Comparison of ENCODE assay signal across 1 cellular context in the genomic region with DNA sequence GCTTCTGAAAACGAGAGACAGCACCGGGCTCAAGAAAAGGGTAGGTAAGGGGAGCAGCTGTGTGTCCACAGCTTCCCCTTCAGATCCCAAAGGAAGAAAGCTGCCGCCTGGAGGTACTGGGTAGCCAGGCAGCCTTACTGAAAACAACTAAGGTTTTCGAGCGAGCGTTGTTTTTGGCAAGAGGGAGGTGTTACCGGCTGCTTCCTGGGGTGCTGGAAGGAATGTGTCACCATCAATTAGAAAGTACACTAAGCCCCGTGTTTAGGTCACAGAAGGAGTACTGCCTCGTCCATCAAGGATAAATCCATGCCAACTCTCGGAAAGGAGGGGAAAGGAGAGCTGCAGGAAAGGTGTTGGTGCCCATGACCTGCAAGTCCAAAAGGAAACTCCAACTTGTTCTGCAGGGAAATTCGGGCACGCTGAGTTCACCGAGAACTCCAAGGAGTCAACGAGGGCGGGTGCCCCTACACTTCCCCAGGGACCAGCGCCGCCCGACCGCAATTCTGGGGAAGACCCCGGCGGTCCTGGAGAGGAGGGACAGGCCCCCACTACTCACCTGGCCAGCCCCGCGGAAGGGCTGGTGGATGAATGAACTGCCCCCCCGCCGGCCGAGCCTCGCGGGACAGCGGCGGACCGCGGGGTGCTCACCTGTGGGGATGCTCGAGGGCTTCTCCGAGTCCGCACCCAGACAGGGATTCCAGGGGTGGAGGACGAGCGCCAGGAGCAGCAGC.
TF ChIP-seq lines count a peak whose summit lies in the region.

No MANE protein-coding gene starts in this region.

TF ChIP-seq in HepG2, 621 proteins besides CTCF, POLR2A, EP300 and RAD21 (continued from another document and continues in another):
- TF ChIP-seq, protein P1, sequence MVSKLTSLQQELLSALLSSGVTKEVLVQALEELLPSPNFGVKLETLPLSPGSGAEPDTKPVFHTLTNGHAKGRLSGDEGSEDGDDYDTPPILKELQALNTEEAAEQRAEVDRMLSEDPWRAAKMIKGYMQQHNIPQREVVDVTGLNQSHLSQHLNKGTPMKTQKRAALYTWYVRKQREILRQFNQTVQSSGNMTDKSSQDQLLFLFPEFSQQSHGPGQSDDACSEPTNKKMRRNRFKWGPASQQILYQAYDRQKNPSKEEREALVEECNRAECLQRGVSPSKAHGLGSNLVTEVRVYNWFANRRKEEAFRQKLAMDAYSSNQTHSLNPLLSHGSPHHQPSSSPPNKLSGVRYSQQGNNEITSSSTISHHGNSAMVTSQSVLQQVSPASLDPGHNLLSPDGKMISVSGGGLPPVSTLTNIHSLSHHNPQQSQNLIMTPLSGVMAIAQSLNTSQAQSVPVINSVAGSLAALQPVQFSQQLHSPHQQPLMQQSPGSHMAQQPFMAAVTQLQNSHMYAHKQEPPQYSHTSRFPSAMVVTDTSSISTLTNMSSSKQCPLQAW (CRISPR knock-in tag; IDR thresholded peaks at IDR 0.05) = peak; percentile 60
- TF ChIP-seq ZNF569 (CRISPR knock-in tag; IDR thresholded peaks at IDR 0.05; ENCODE audit: borderline replicate concordance) (no peak), ZNF572 (CRISPR knock-in tag; IDR thresholded peaks at IDR 0.05) (0 out of 2 replicates have a peak, but pooled peaks have one; percentile 26), HNF4A (CRISPR knock-in tag; IDR thresholded peaks at IDR 0.05) (no peak), ZNF253 (CRISPR knock-in tag; IDR thresholded peaks at IDR 0.05; ENCODE audit: borderline replicate concordance) (no peak), KDM5A (IDR thresholded peaks at IDR 0.05; ENCODE audit: borderline replicate concordance, low read length) (0 out of 2 replicates have a peak, but pooled peaks have one; percentile 23), JDP2 (CRISPR knock-in tag; IDR thresholded peaks at IDR 0.05; ENCODE audit: borderline replicate concordance) (no peak; the same call in 1 of the 2 replicates), ETV6 (CRISPR knock-in tag; conservative IDR thresholded peaks at IDR 0.05) (peak; percentile 57; the same call in 1 of the 2 replicates), ZSCAN29 (CRISPR knock-in tag; conservative IDR thresholded peaks at IDR 0.05) (0 out of 2 replicates have a peak, but pooled peaks have one; percentile 66), SRSF9 (IDR thresholded peaks at IDR 0.05; ENCODE audit: borderline replicate concordance, insufficient read depth, low read depth, low read length, poor library complexity, severe bottlenecking) (no peak), RNF2 (conservative IDR thresholded peaks at IDR 0.05; ENCODE audit: low read depth) (0 out of 2 replicates have a peak, but pooled peaks have one; percentile 46), ZEB1 (IDR thresholded peaks at IDR 0.05; ENCODE audit: insufficient replicate concordance, low read depth) (peak; percentile 14), ZNF879 (CRISPR knock-in tag; IDR thresholded peaks at IDR 0.05) (no peak), ZNF556 (CRISPR knock-in tag; IDR thresholded peaks at IDR 0.05; ENCODE audit: borderline replicate concordance) (0 out of 2 replicates have a peak, but pooled peaks have one; percentile 20), FOXA1 (IDR thresholded peaks at IDR 0.05) (no peak), FOXA1 (CRISPR knock-in tag; IDR thresholded peaks at IDR 0.05) (no peak), TGIF2 (CRISPR knock-in tag; IDR thresholded peaks at IDR 0.05) (0 out of 2 replicates have a peak, but pooled peaks have one; percentile 5), ZNF382 (CRISPR knock-in tag; IDR thresholded peaks at IDR 0.05; ENCODE audit: borderline replicate concordance) (no peak), NCOA1 (CRISPR knock-in tag; IDR thresholded peaks at IDR 0.05) (no peak), ETV5 (CRISPR knock-in tag; IDR thresholded peaks at IDR 0.05; ENCODE audit: borderline replicate concordance) (peak; percentile 17; the same call in 1 of the 2 replicates), KLF13 (CRISPR knock-in tag; IDR thresholded peaks at IDR 0.05) (no peak), STAG1 (CRISPR knock-in tag; IDR thresholded peaks at IDR 0.05) (peak; percentile 46), YY1 (IDR thresholded peaks at IDR 0.05; ENCODE audit: insufficient read depth, insufficient replicate concordance, low read depth, low read length) (no peak), ZNF782 (CRISPR knock-in tag; IDR thresholded peaks at IDR 0.05; ENCODE audit: borderline replicate concordance) (0 out of 2 replicates have a peak, but pooled peaks have one; percentile 37), SIN3A (IDR thresholded peaks at IDR 0.05; ENCODE audit: borderline replicate concordance, low read depth, low read length) (0 out of 2 replicates have a peak, but pooled peaks have one; percentile 18), ZNF598 (CRISPR knock-in tag; IDR thresholded peaks at IDR 0.05; ENCODE audit: borderline replicate concordance) (0 out of 2 replicates have a peak, but pooled peaks have one; percentile 45), CAMTA2 (CRISPR knock-in tag; IDR thresholded peaks at IDR 0.05; ENCODE audit: borderline replicate concordance) (no peak), SMC3 (IDR thresholded peaks at IDR 0.05; ENCODE audit: low read length) (peak; percentile 39; the same call in 1 of the 2 replicates), ZMYM4 (CRISPR knock-in tag; IDR thresholded peaks at IDR 0.05) (0 out of 2 replicates have a peak, but pooled peaks have one; percentile 17), GATAD2A (CRISPR knock-in tag; IDR thresholded peaks at IDR 0.05) (peak; percentile 21; the same call in 1 of the 2 replicates), ZNF761 (CRISPR knock-in tag; conservative IDR thresholded peaks at IDR 0.05) (no peak), MEIS1 (CRISPR knock-in tag; IDR thresholded peaks at IDR 0.05; ENCODE audit: borderline replicate concordance) (0 out of 2 replicates have a peak, but pooled peaks have one; percentile 0), NFE2L1 (CRISPR knock-in tag; IDR thresholded peaks at IDR 0.05; ENCODE audit: borderline replicate concordance) (no peak), PHF21A (CRISPR knock-in tag; IDR thresholded peaks at IDR 0.05) (0 out of 2 replicates have a peak, but pooled peaks have one; percentile 33), XRCC5 (optimal IDR thresholded peaks at IDR 0.05; ENCODE audit: low read length) (peak; percentile 41)
- TF ChIP-seq, protein P2, sequence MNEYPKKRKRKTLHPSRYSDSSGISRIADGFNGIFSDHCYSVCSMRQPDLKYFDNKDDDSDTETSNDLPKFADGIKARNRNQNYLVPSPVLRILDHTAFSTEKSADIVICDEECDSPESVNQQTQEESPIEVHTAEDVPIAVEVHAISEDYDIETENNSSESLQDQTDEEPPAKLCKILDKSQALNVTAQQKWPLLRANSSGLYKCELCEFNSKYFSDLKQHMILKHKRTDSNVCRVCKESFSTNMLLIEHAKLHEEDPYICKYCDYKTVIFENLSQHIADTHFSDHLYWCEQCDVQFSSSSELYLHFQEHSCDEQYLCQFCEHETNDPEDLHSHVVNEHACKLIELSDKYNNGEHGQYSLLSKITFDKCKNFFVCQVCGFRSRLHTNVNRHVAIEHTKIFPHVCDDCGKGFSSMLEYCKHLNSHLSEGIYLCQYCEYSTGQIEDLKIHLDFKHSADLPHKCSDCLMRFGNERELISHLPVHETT (CRISPR knock-in tag; conservative IDR thresholded peaks at IDR 0.05) = no peak
- TF ChIP-seq, protein P3, sequence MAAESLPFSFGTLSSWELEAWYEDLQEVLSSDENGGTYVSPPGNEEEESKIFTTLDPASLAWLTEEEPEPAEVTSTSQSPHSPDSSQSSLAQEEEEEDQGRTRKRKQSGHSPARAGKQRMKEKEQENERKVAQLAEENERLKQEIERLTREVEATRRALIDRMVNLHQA (CRISPR knock-in tag; IDR thresholded peaks at IDR 0.05) = no peak
- TF ChIP-seq, protein P4, sequence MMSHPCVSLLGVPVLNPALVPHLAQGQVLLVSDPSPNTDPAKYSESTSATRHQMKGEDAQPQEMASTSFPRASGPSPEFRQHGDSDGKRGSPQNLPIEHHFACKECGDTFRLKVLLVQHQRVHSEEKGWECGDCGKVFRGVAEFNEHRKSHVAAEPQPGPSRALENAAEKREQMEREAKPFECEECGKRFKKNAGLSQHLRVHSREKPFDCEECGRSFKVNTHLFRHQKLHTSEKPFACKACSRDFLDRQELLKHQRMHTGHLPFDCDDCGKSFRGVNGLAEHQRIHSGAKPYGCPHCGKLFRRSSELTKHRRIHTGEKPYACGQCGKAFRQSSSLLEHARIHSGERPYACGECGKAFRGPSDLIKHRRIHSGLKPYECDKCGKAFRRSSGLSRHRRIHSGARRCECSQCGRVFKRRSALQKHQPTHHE (CRISPR knock-in tag; IDR thresholded peaks at IDR 0.05; ENCODE audit: borderline replicate concordance) = 0 out of 2 replicates have a peak, but pooled peaks have one; percentile 22
- TF ChIP-seq, protein P5, sequence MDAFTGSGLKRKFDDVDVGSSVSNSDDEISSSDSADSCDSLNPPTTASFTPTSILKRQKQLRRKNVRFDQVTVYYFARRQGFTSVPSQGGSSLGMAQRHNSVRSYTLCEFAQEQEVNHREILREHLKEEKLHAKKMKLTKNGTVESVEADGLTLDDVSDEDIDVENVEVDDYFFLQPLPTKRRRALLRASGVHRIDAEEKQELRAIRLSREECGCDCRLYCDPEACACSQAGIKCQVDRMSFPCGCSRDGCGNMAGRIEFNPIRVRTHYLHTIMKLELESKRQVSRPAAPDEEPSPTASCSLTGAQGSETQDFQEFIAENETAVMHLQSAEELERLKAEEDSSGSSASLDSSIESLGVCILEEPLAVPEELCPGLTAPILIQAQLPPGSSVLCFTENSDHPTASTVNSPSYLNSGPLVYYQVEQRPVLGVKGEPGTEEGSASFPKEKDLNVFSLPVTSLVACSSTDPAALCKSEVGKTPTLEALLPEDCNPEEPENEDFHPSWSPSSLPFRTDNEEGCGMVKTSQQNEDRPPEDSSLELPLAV (CRISPR knock-in tag; conservative IDR thresholded peaks at IDR 0.05; ENCODE audit: low read depth) = no peak
- TF ChIP-seq, protein P6, sequence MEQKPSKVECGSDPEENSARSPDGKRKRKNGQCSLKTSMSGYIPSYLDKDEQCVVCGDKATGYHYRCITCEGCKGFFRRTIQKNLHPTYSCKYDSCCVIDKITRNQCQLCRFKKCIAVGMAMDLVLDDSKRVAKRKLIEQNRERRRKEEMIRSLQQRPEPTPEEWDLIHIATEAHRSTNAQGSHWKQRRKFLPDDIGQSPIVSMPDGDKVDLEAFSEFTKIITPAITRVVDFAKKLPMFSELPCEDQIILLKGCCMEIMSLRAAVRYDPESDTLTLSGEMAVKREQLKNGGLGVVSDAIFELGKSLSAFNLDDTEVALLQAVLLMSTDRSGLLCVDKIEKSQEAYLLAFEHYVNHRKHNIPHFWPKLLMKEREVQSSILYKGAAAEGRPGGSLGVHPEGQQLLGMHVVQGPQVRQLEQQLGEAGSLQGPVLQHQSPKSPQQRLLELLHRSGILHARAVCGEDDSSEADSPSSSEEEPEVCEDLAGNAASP (CRISPR knock-in tag; IDR thresholded peaks at IDR 0.05; ENCODE audit: borderline replicate concordance) = 0 out of 2 replicates have a peak, but pooled peaks have one; percentile 29
- TF ChIP-seq, protein P7, sequence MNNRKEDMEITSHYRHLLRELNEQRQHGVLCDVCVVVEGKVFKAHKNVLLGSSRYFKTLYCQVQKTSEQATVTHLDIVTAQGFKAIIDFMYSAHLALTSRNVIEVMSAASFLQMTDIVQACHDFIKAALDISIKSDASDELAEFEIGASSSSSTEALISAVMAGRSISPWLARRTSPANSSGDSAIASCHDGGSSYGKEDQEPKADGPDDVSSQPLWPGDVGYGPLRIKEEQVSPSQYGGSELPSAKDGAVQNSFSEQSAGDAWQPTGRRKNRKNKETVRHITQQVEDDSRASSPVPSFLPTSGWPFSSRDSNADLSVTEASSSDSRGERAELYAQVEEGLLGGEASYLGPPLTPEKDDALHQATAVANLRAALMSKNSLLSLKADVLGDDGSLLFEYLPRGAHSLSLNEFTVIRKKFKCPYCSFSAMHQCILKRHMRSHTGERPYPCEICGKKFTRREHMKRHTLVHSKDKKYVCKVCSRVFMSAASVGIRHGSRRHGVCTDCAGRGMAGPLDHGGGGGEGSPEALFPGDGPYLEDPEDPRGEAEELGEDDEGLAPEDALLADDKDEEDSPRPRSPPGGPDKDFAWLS (CRISPR knock-in tag; IDR thresholded peaks at IDR 0.05; ENCODE audit: borderline replicate concordance) = 0 out of 2 replicates have a peak, but pooled peaks have one; percentile 83
- TF ChIP-seq, protein P8, sequence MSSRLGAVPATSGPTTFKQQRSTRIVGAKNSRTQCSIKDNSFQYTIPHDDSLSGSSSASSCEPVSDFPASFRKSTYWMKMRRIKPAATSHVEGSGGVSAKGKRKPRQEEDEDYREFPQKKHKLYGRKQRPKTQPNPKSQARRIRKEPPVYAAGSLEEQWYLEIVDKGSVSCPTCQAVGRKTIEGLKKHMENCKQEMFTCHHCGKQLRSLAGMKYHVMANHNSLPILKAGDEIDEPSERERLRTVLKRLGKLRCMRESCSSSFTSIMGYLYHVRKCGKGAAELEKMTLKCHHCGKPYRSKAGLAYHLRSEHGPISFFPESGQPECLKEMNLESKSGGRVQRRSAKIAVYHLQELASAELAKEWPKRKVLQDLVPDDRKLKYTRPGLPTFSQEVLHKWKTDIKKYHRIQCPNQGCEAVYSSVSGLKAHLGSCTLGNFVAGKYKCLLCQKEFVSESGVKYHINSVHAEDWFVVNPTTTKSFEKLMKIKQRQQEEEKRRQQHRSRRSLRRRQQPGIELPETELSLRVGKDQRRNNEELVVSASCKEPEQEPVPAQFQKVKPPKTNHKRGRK (CRISPR knock-in tag; IDR thresholded peaks at IDR 0.05) = no peak
- TF ChIP-seq, protein P9, sequence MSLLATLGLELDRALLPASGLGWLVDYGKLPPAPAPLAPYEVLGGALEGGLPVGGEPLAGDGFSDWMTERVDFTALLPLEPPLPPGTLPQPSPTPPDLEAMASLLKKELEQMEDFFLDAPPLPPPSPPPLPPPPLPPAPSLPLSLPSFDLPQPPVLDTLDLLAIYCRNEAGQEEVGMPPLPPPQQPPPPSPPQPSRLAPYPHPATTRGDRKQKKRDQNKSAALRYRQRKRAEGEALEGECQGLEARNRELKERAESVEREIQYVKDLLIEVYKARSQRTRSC (CRISPR knock-in tag; IDR thresholded peaks at IDR 0.05; ENCODE audit: low read depth) = 0 out of 2 replicates have a peak, but pooled peaks have one; percentile 22
- TF ChIP-seq, protein P10, sequence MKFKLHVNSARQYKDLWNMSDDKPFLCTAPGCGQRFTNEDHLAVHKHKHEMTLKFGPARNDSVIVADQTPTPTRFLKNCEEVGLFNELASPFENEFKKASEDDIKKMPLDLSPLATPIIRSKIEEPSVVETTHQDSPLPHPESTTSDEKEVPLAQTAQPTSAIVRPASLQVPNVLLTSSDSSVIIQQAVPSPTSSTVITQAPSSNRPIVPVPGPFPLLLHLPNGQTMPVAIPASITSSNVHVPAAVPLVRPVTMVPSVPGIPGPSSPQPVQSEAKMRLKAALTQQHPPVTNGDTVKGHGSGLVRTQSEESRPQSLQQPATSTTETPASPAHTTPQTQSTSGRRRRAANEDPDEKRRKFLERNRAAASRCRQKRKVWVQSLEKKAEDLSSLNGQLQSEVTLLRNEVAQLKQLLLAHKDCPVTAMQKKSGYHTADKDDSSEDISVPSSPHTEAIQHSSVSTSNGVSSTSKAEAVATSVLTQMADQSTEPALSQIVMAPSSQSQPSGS (CRISPR knock-in tag; IDR thresholded peaks at IDR 0.05) = 0 out of 2 replicates have a peak, but pooled peaks have one; percentile 12
- TF ChIP-seq, protein P11, sequence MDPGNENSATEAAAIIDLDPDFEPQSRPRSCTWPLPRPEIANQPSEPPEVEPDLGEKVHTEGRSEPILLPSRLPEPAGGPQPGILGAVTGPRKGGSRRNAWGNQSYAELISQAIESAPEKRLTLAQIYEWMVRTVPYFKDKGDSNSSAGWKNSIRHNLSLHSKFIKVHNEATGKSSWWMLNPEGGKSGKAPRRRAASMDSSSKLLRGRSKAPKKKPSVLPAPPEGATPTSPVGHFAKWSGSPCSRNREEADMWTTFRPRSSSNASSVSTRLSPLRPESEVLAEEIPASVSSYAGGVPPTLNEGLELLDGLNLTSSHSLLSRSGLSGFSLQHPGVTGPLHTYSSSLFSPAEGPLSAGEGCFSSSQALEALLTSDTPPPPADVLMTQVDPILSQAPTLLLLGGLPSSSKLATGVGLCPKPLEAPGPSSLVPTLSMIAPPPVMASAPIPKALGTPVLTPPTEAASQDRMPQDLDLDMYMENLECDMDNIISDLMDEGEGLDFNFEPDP (CRISPR knock-in tag; conservative IDR thresholded peaks at IDR 0.05) = no peak
